8 cellular contexts compared by ENCODE assay signal in the genomic region with DNA sequence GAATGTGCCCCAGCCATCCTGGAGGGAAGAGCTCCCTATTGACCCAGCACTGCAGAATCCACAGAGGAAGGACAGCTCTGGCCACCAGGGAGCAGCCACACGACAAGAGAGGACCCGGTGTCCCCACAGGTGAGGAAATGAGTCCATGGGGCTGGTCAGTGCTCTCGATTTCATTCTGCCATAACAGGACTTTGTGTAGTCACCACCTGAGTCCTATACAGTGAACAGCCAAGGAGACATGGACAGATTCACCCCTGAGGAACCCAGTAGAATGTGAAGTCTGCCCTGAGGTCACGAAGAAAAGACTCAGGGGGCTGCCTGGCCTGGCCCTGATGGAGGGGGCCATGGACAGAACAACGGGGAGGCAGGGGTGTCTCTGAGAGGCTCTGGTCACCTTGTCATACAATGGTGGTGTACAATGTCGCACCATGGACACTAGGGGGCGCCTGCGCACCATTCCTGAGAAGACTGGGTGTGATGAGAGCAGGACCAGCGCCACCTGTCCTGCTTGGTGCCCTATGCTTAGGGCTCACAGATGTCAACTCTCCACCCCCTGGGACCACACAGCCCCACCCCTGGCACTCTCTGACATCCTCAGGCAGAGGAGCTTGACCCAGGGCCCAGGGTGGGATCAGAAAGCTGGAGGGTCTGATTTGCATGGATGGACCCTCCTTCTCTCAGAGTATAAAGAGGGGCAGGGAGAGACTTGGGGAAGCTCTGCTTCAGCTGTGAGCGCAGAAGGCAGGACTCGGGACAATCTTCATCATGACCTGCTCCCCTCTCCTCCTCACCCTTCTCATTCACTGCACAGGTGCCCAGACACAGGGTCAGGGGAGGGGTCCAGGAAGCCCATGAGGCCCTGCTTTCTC.
DNase-seq lines count a peak whose midpoint lies in the region; ATAC-seq and TF ChIP-seq lines count a peak whose summit lies in the region.
"Not testable (repeated sequence)": the region's sequence is repeated elsewhere in the genome, so short reads cannot be mapped to it uniquely, and the experiment has no call there.

No MANE protein-coding gene starts in this region.

- in situ Hi-C loops in ACHN (cut with HindIII; ENCODE audit: low pct_ligation_motif_present, low pct_unique_long_range_greater_than_20kb, low sequenced_read_pairs): not testable (repeated sequence)

- H3K27me3 ChIP-seq in breast epithelium: not testable (repeated sequence)

- peak; percentile 72 for ATAC-seq in GM18868 (IDR thresholded peaks at IDR 0.05; ENCODE audit: unreplicated experiment)
- ATAC-seq in HG03432 (IDR thresholded peaks at IDR 0.05; ENCODE audit: unreplicated experiment): peak; percentile 73
- ATAC-seq in activated CD4-positive, CD25-positive, alpha-beta regulatory T cell treated with anti-CD3 and anti-CD28 coated beads, Interleukin-2, amount 50 U/mL, for 24 hours: peak; percentile 86 to 89

- not testable (repeated sequence) for H3K36me3 ChIP-seq in breast epithelium

- intact Hi-C loops in breast epithelium (cut with DNase I; ENCODE audit: low total_unique reads): not testable (repeated sequence)

- not testable (repeated sequence) for H3K4me1 ChIP-seq in breast epithelium

- DNase-seq in ACHN (peak; percentile 66), NCI-H524 treated with DMSO at 0.1 percent for 48 hours (lab: John Stamatoyannopoulos, UW) (peak; percentile 20), breast epithelium (ENCODE audit: low spot score in 2 of 2) (peak in 1 of 2 donors; percentile 32), inferior parietal cortex (ENCODE audit: extremely low spot score) (peak; percentile 89)
- peak; percentile 42 to 51 for DNase-seq in stimulated activated CD4-positive, alpha-beta T cell treated with anti-CD3 and anti-CD28 coated beads, Interleukin-15, amount 100 ng/mL, for 1 hour (ENCODE audit: low read depth in 1 of 2, low spot score in 1 of 2)

- H3K27ac ChIP-seq in breast epithelium: not testable (repeated sequence)

- not testable (repeated sequence) for TF ChIP-seq POLR2A in breast epithelium (IDR thresholded peaks at IDR 0.05)

- H3K9me3 ChIP-seq in breast epithelium: not testable (repeated sequence)

- H3K4me3 ChIP-seq in breast epithelium: not testable (repeated sequence)

- TF ChIP-seq CTCF in breast epithelium (IDR thresholded peaks at IDR 0.05): peak; percentile 51 to 57 (median 54)
